1 cellular context compared by ENCODE assay signal in genomic region chr2:42360890-42361727, GRCh38.
A peak's percentile ranks its signal among the peaks of the same experiment; 100 is the strongest.
TF ChIP-seq lines count a peak whose summit lies in the region.

Gene COX7A2L, minus strand, starts transcription at chr2:42361217. Its CDS starts 56 bp downstream, at chr2:42361161.

TF ChIP-seq in HepG2, 621 proteins besides CTCF, POLR2A, EP300 and RAD21 (continued from another document and continues in another):
- TF ChIP-seq BCLAF1 (IDR thresholded peaks at IDR 0.05) (no peak), XBP1 (CRISPR knock-in tag; IDR thresholded peaks at IDR 0.05) (no peak; the same call in 1 of the 2 replicates), ARID4A (CRISPR knock-in tag; IDR thresholded peaks at IDR 0.05; ENCODE audit: borderline replicate concordance) (peak; percentile 91), SRSF4 (IDR thresholded peaks at IDR 0.05; ENCODE audit: low read depth, low read length, poor library complexity, severe bottlenecking) (no peak), ZNF749 (CRISPR knock-in tag; IDR thresholded peaks at IDR 0.05; ENCODE audit: borderline replicate concordance) (0 out of 2 replicates have a peak, but pooled peaks have one; percentile 57), ZNF446 (CRISPR knock-in tag; IDR thresholded peaks at IDR 0.05) (no peak; the same call in 1 of the 2 replicates), ZNF598 (CRISPR knock-in tag; IDR thresholded peaks at IDR 0.05; ENCODE audit: borderline replicate concordance) (peak; percentile 94), HNRNPLL (IDR thresholded peaks at IDR 0.05; ENCODE audit: low read depth, low read length, poor library complexity, severe bottlenecking) (peak; percentile 94), PHB2 (IDR thresholded peaks at IDR 0.05; ENCODE audit: partially characterized antibody) (no peak), SRY (CRISPR knock-in tag; IDR thresholded peaks at IDR 0.05) (peak; percentile 74), TMF1 (CRISPR knock-in tag; IDR thresholded peaks at IDR 0.05; ENCODE audit: low read depth) (no peak), ASH2L (IDR thresholded peaks at IDR 0.05; ENCODE audit: insufficient read length, low read depth, low read length) (peak; percentile 98), KDM6A (CRISPR knock-in tag; IDR thresholded peaks at IDR 0.05; ENCODE audit: low read depth) (no peak), ZBTB21 (CRISPR knock-in tag; IDR thresholded peaks at IDR 0.05) (0 out of 2 replicates have a peak, but pooled peaks have one; percentile 22), KDM4B (CRISPR knock-in tag; IDR thresholded peaks at IDR 0.05) (peak; percentile 9), TSC22D2 (CRISPR knock-in tag; IDR thresholded peaks at IDR 0.05; ENCODE audit: borderline replicate concordance) (peak; percentile 53; the same call in 1 of the 2 replicates), ZNF142 (CRISPR knock-in tag; IDR thresholded peaks at IDR 0.05) (peak; percentile 56; the same call in 1 of the 2 replicates), ZNF772 (CRISPR knock-in tag; IDR thresholded peaks at IDR 0.05) (no peak; the same call in 1 of the 2 replicates), GATAD2A (CRISPR knock-in tag; IDR thresholded peaks at IDR 0.05) (no peak; the same call in 1 of the 2 replicates), ARNT (IDR thresholded peaks at IDR 0.05) (no peak), ZBTB26 (CRISPR knock-in tag; IDR thresholded peaks at IDR 0.05; ENCODE audit: borderline replicate concordance) (peak; percentile 68; the same call in 1 of the 2 replicates), JUND (CRISPR knock-in tag; IDR thresholded peaks at IDR 0.05) (no peak), ARNT2 (CRISPR knock-in tag; IDR thresholded peaks at IDR 0.05; ENCODE audit: low read depth) (0 out of 2 replicates have a peak, but pooled peaks have one; percentile 40), GLI4 (CRISPR knock-in tag; IDR thresholded peaks at IDR 0.05; ENCODE audit: borderline replicate concordance) (peak; percentile 49; the same call in 1 of the 2 replicates), GTF3A (CRISPR knock-in tag; conservative IDR thresholded peaks at IDR 0.05) (no peak; the same call in 1 of the 2 replicates), FUBP1 (CRISPR knock-in tag; IDR thresholded peaks at IDR 0.05; ENCODE audit: borderline replicate concordance) (no peak), ZNF512 (CRISPR knock-in tag; IDR thresholded peaks at IDR 0.05) (no peak), ZNF367 (CRISPR knock-in tag; IDR thresholded peaks at IDR 0.05; ENCODE audit: borderline replicate concordance) (no peak), ZNF879 (CRISPR knock-in tag; IDR thresholded peaks at IDR 0.05) (no peak), HOXD1 (CRISPR knock-in tag; IDR thresholded peaks at IDR 0.05) (peak; percentile 66; the same call in 1 of the 2 replicates), SAP130 (CRISPR knock-in tag; IDR thresholded peaks at IDR 0.05; ENCODE audit: low read depth) (peak; percentile 95), ZNF562 (CRISPR knock-in tag; IDR thresholded peaks at IDR 0.05; ENCODE audit: borderline replicate concordance) (no peak), ZNF138 (CRISPR knock-in tag; IDR thresholded peaks at IDR 0.05; ENCODE audit: low read depth) (no peak; the same call in 1 of the 2 replicates), ELF1 (CRISPR knock-in tag; IDR thresholded peaks at IDR 0.05) (peak; percentile 78), MLLT10 (CRISPR knock-in tag; IDR thresholded peaks at IDR 0.05) (no peak), SMAD1 (CRISPR knock-in tag; IDR thresholded peaks at IDR 0.05; ENCODE audit: borderline replicate concordance, low read depth) (0 out of 2 replicates have a peak, but pooled peaks have one; percentile 43), RNF2 (conservative IDR thresholded peaks at IDR 0.05; ENCODE audit: low read depth) (no peak; the same call in none of the 2 replicates), ZKSCAN1 (IDR thresholded peaks at IDR 0.05; ENCODE audit: low read length) (no peak), SP2 (CRISPR knock-in tag; IDR thresholded peaks at IDR 0.05) (no peak), ISX (CRISPR knock-in tag; conservative IDR thresholded peaks at IDR 0.05) (0 out of 2 replicates have a peak, but pooled peaks have one; percentile 88), PAWR (CRISPR knock-in tag; IDR thresholded peaks at IDR 0.05; ENCODE audit: borderline replicate concordance) (no peak), ADNP (CRISPR knock-in tag; IDR thresholded peaks at IDR 0.05) (no peak), ZNF34 (CRISPR knock-in tag; IDR thresholded peaks at IDR 0.05; ENCODE audit: borderline replicate concordance) (no peak), SMYD3 (CRISPR knock-in tag; IDR thresholded peaks at IDR 0.05) (peak; percentile 60; the same call in 1 of the 2 replicates), ZNF691 (CRISPR knock-in tag; IDR thresholded peaks at IDR 0.05; ENCODE audit: borderline replicate concordance, low read depth) (peak; percentile 41; the same call in 1 of the 2 replicates), ZKSCAN8 (CRISPR knock-in tag; IDR thresholded peaks at IDR 0.05; ENCODE audit: borderline replicate concordance) (no peak), ZNF33A (CRISPR knock-in tag; IDR thresholded peaks at IDR 0.05; ENCODE audit: borderline replicate concordance) (no peak), KLF15 (CRISPR knock-in tag; IDR thresholded peaks at IDR 0.05; ENCODE audit: borderline replicate concordance) (0 out of 2 replicates have a peak, but pooled peaks have one; percentile 57)
